ENCODE assay signal across 13 cellular contexts in the genomic region with DNA sequence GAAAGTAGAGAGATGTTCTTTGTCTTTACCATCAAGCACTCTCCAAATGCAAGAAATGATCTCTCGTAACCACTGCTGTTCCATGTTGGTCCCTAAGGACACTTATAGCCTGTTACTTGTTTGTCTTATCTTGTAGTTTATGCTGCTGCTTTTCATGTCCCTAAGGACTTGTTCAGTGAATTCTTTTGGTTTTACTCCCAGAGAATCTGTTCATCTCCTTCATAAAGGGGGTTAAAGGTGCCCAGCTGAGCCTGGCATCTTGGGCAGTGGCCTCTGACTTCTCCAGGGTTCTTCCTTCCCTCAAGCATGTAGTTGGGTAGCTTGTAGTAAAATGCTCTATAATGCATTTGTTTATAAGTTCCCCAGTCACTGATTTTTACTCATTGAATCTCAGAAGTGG. TPM values are rescaled to one million over a fixed set of nuclear protein-coding genes. Genes with fewer than 3 reads are reported as not detected.
DNase-seq lines count a peak whose midpoint lies in the region; ATAC-seq lines count a peak whose summit lies in the region.
"Had no signal": no experiment of that assay in that cellular context is flagged by ENCODE, and none has a peak within 500 bp of the region (broad histone marks: within the 10 kb centered on the region; RNA-seq: fewer than 3 reads in every experiment).

No MANE protein-coding gene starts in this region.

- no peak overlapping the region for H2BK120ac ChIP-seq in mesenchymal stem cell (ENCODE audit: low read depth, low read length)

- H3K4me1 ChIP-seq in Karpas-422 (ENCODE audit: low read length) (peaks cover 81% of the 10 kb centered on the region), mesenchymal stem cell (ENCODE audit: control insufficient read depth, insufficient read depth, low read depth, low read length) (peaks cover 8% of the 10 kb centered on the region), stomach smooth muscle (ENCODE audit: control insufficient read depth, insufficient read depth, low read length) (peaks cover 62% of the 10 kb centered on the region)

- peak overlapping the region; percentile 99 for H3K27ac ChIP-seq in Karpas-422 (ENCODE audit: low read length)
- no peak overlapping the region for H3K27ac ChIP-seq in mesenchymal stem cell (ENCODE audit: low read length, poor library complexity, severe bottlenecking)
- peak overlapping the region; percentile 84 for H3K27ac ChIP-seq in stomach smooth muscle (ENCODE audit: low read length)

- H2BK12ac ChIP-seq in mesenchymal stem cell (ENCODE audit: low read length in 2 of 2) = peak overlapping the region in 1 of 2 experiments; percentile 70

- H3K9me3 ChIP-seq in Karpas-422 (ENCODE audit: low read length) (no peaks in the 10 kb centered on the region), mesenchymal stem cell (ENCODE audit: control insufficient read depth, low read length) (no peaks in the 10 kb centered on the region), stomach smooth muscle (ENCODE audit: control insufficient read depth in 2 of 2, low read length in 2 of 2) (no peaks in the 10 kb centered on the region)

- peak overlapping the region; percentile 87 for H3K9ac ChIP-seq in Karpas-422 (ENCODE audit: low read length)
- H3K9ac ChIP-seq in mesenchymal stem cell (ENCODE audit: low read length) = peak overlapping the region; percentile 94
- peak overlapping the region in 1 of 2 donors; percentile 71 for H3K9ac ChIP-seq in stomach smooth muscle (ENCODE audit: low read length in 2 of 2)

- peaks cover 13% of the 10 kb centered on the region for H3K27me3 Mint-ChIP-seq in activated T-helper 17 cell treated with anti-CD3 and anti-CD28 coated beads, Interleukin-2, amount 50 U/mL, for 72 hours
- H3K27me3 Mint-ChIP-seq: activated naive CD4-positive, alpha-beta T cell treated with anti-CD3 and anti-CD28 coated beads, Interleukin-2, amount 50 U/mL, for 24 hours had no signal

- H3K36me3 Mint-ChIP-seq in activated T-helper 17 cell treated with anti-CD3 and anti-CD28 coated beads, Interleukin-2, amount 50 U/mL, for 72 hours (ENCODE audit: low read depth) = no peaks in the 10 kb centered on the region
- H3K36me3 Mint-ChIP-seq: activated naive CD4-positive, alpha-beta T cell treated with anti-CD3 and anti-CD28 coated beads, Interleukin-2, amount 50 U/mL, for 24 hours had no signal

- H3K79me2 ChIP-seq in Karpas-422 (ENCODE audit: low read length) = peaks cover 45% of the 10 kb centered on the region

- H4K20me1 ChIP-seq in Karpas-422 (ENCODE audit: insufficient read depth, low read depth, low read length) = no peaks in the 10 kb centered on the region

- H3K9me3 Mint-ChIP-seq in activated T-helper 17 cell treated with anti-CD3 and anti-CD28 coated beads, Interleukin-2, amount 50 U/mL, for 72 hours = no peaks in the 10 kb centered on the region
- H3K9me3 Mint-ChIP-seq: activated naive CD4-positive, alpha-beta T cell treated with anti-CD3 and anti-CD28 coated beads, Interleukin-2, amount 50 U/mL, for 24 hours; T-helper 1 cell treated with Interleukin-12 subunit alpha and Interleukin-12 subunit beta and Interleukin-4 antibody, amounts not matched to agents 30 μg/mL and 1 μg/mL, for 36 hours had no signal

- peak overlapping the region in 1 of 2 experiments; percentile 23 for H3K18ac ChIP-seq in mesenchymal stem cell (ENCODE audit: low read depth in 1 of 2, low read length in 2 of 2)

- no peak overlapping the region for H2AK5ac ChIP-seq in mesenchymal stem cell (ENCODE audit: low read length, severe bottlenecking)

- H3K36me3 ChIP-seq in Karpas-422 (ENCODE audit: insufficient read depth, low read length) = no peaks in the 10 kb centered on the region; the same call in 1 of the 2 replicates
- H3K36me3 ChIP-seq in mesenchymal stem cell (ENCODE audit: control insufficient read depth in 1 of 2, insufficient read depth in 2 of 2, low read depth in 1 of 2, low read length in 2 of 2) = peaks cover 0 to 17% of the 10 kb centered on the region in 2 experiments
- no peaks in the 10 kb centered on the region for H3K36me3 ChIP-seq in stomach smooth muscle (ENCODE audit: control insufficient read depth in 2 of 2, insufficient read depth in 2 of 2, low read length in 2 of 2)

- H3K27me3 ChIP-seq in Karpas-422 (ENCODE audit: low read length) (no peaks in the 10 kb centered on the region), mesenchymal stem cell (ENCODE audit: control insufficient read depth in 1 of 2, insufficient read depth in 1 of 2, low read length in 2 of 2) (no peaks in the 10 kb centered on the region), stomach smooth muscle (ENCODE audit: control insufficient read depth in 1 of 2, insufficient read depth in 2 of 2, low read length in 2 of 2) (no peaks in the 10 kb centered on the region)

- no peak overlapping the region for H2BK15ac ChIP-seq in mesenchymal stem cell (ENCODE audit: low read depth, poor library complexity, severe bottlenecking)

- H3K79me1 ChIP-seq in mesenchymal stem cell (replicated peaks; ENCODE audit: low read length, poor library complexity, severe bottlenecking) = peaks cover 11% of the 10 kb centered on the region

- H3K14ac ChIP-seq in mesenchymal stem cell (ENCODE audit: low read length in 2 of 2) = no peak overlapping the region

- H3K4me3 Mint-ChIP-seq in activated T-helper 17 cell treated with anti-CD3 and anti-CD28 coated beads, Interleukin-2, amount 50 U/mL, for 72 hours = peak overlapping the region; percentile 58
- H3K4me3 Mint-ChIP-seq: activated naive CD4-positive, alpha-beta T cell treated with anti-CD3 and anti-CD28 coated beads, Interleukin-2, amount 50 U/mL, for 24 hours; T-helper 1 cell treated with Interleukin-12 subunit alpha and Interleukin-12 subunit beta and Interleukin-4 antibody, amounts not matched to agents 30 μg/mL and 1 μg/mL, for 36 hours had no signal

- H4K91ac ChIP-seq in mesenchymal stem cell (ENCODE audit: low read length) = no peak overlapping the region

- peaks cover 31% of the 10 kb centered on the region for H3K4me1 Mint-ChIP-seq in activated T-helper 17 cell treated with anti-CD3 and anti-CD28 coated beads, Interleukin-2, amount 50 U/mL, for 72 hours

- peak overlapping the region; percentile 88 for H3K27ac Mint-ChIP-seq in activated T-helper 17 cell treated with anti-CD3 and anti-CD28 coated beads, Interleukin-2, amount 50 U/mL, for 72 hours
- H3K27ac Mint-ChIP-seq: activated naive CD4-positive, alpha-beta T cell treated with anti-CD3 and anti-CD28 coated beads, Interleukin-2, amount 50 U/mL, for 24 hours; T-helper 1 cell treated with Interleukin-12 subunit alpha and Interleukin-12 subunit beta and Interleukin-4 antibody, amounts not matched to agents 30 μg/mL and 1 μg/mL, for 36 hours had no signal

- DNase-seq in Karpas-422 = peak; percentile 60
- peak; percentile 66 for DNase-seq in mesenchymal stem cell
- no peak for DNase-seq in NCI-H226
- DNase-seq: activated CD8-positive, alpha-beta memory T cell treated with anti-CD3 and anti-CD28 coated beads for 24 hours; glutamatergic neuron; NCI-H2029 treated with DMSO at 0.1 percent for 48 hours had no signal

- ATAC-seq in activated T-helper 17 cell treated with anti-CD3 and anti-CD28 coated beads, Interleukin-2, amount 50 U/mL, for 72 hours (replicated peaks) = no peak
- ATAC-seq in HG02763 (IDR thresholded peaks at IDR 0.05; ENCODE audit: unreplicated experiment) (no peak), GM19397 (IDR thresholded peaks at IDR 0.05; ENCODE audit: unreplicated experiment) (no peak), HG03025 (IDR thresholded peaks at IDR 0.05; ENCODE audit: low FRiP score, unreplicated experiment) (no peak)

- H3K4me2 ChIP-seq in Karpas-422 (ENCODE audit: low read depth, low read length, poor library complexity, severe bottlenecking) = peak overlapping the region; percentile 97
- H3K4me2 ChIP-seq in mesenchymal stem cell (ENCODE audit: low read length, poor library complexity, severe bottlenecking) = no peak overlapping the region

- H3K9me2 ChIP-seq in Karpas-422 (replicated peaks; ENCODE audit: insufficient read depth, low read length) = no peaks in the 10 kb centered on the region

- no CpG with 5 or more reads among the region's 1 CpG for WGBS in mesenchymal stem cell

- H3K23ac ChIP-seq in mesenchymal stem cell (ENCODE audit: low read length in 2 of 2) = no peak overlapping the region

- H3K4me3 ChIP-seq in Karpas-422 (ENCODE audit: low read length) (peak overlapping the region; percentile 78), mesenchymal stem cell (ENCODE audit: insufficient read depth in 1 of 2, low read depth in 1 of 2, low read length in 2 of 2) (peak overlapping the region in 1 of 2 experiments; percentile 88), stomach smooth muscle (ENCODE audit: low read length in 2 of 2) (peak overlapping the region; percentile 65 to 78)

- no peak overlapping the region for H4K8ac ChIP-seq in mesenchymal stem cell (ENCODE audit: low read length)

- H2AFZ ChIP-seq in Karpas-422 (ENCODE audit: low read length) (0 out of 2 replicates have a peak overlapping the region, but pooled peaks have one; percentile 3), mesenchymal stem cell (ENCODE audit: low read depth, low read length) (no peak overlapping the region)

- H3K4ac ChIP-seq in mesenchymal stem cell (ENCODE audit: low read depth in 1 of 2, low read length in 2 of 2) = no peak overlapping the region

- H2BK5ac ChIP-seq in mesenchymal stem cell (ENCODE audit: low read depth, low read length, poor library complexity, severe bottlenecking) = no peak overlapping the region

RNA-seq across cellular contexts. Expression of a gene that starts 0.9 kb away (rescaled TPM):
- 261 and 285 TPM in 2 replicates for total RNA-seq in Karpas-422 (2014; rRNA removed; shearing (Covaris generic); ENCODE audit: low replicate concordance)
- 10 to 100 TPM in 1 of 2 donors, 1 to 10 TPM in 1; 4.4 to 11.9 TPM for total RNA-seq in activated T-helper 17 cell treated with anti-CD3 and anti-CD28 coated beads, Interleukin-2, amount 50 U/mL, for 72 hours
- 95.4 TPM for polyA plus RNA-seq in mesenchymal stem cell (2013, experiment 1 of 2)
- polyA plus RNA-seq in mesenchymal stem cell (2013, experiment 2 of 2) = 96.7 TPM

RNA-seq across cellular contexts. Expression of a gene that starts 59.6 kb away (rescaled TPM):
- total RNA-seq in Karpas-422 (2014; rRNA removed; shearing (Covaris generic); ENCODE audit: low replicate concordance) = 63.2 and 84.8 TPM in 2 replicates
- total RNA-seq in activated T-helper 17 cell treated with anti-CD3 and anti-CD28 coated beads, Interleukin-2, amount 50 U/mL, for 72 hours = 10 to 100 TPM; 68.7 to 86.8 TPM
- polyA plus RNA-seq in mesenchymal stem cell (2013, experiment 1 of 2) = 154 TPM
- 162 TPM for polyA plus RNA-seq in mesenchymal stem cell (2013, experiment 2 of 2)

Comparison
In these comparisons a context has a peak if more than half of its experiments do, and no peak if none do; other contexts are left out.
1. RNA of a gene that starts 0.9 kb away (total RNA-seq): 261 to 285 TPM in Karpas-422; 4.4 to 11.9 TPM in activated T-helper 17 cell treated with anti-CD3 and anti-CD28 coated beads, Interleukin-2, amount 50 U/mL, for 72 hours; every median in the first group is over 10 times any median in the second.